Comparison of ENCODE assay signal across 35 cellular contexts in genomic region chr21:38072489-38072888, GRCh38.
"Had no signal": no experiment of that assay in that cellular context is flagged by ENCODE, and none has a peak within 500 bp of the region (broad histone marks: within the 10 kb centered on the region; RNA-seq: fewer than 3 reads in every experiment).

No MANE protein-coding gene starts in this region.

- H3K27ac ChIP-seq: KMS-11 had no signal

- H3K4me3 ChIP-seq: MG63 had no signal

- H3K4me2 ChIP-seq: KMS-11 had no signal

- H3K27me3 ChIP-seq: MG63 had no signal

- H3K36me3 ChIP-seq: MG63 had no signal

- H3K9ac ChIP-seq: KMS-11 had no signal

- DNase-seq: Karpas-422, Kasumi-1, MM.1S, MV-4-11, NCI-H1048, NCI-H1092, NCI-H1092 treated with DMSO at 0.1 percent for 48 hours, NCI-H1105, NCI-H1105 treated with DMSO at 0.1 percent for 48 hours, NCI-H1417, NCI-H1417 treated with DMSO at 0.1 percent for 48 hours, NCI-H1436, NCI-H1436 treated with DMSO at 0.1 percent for 48 hours, NCI-H146, NCI-H1694, NCI-H1694 treated with DMSO at 0.1 percent for 48 hours, NCI-H187, NCI-H187 treated with DMSO at 0.1 percent for 48 hours, NCI-H1930, NCI-H2029, NCI-H2029 treated with DMSO at 0.1 percent for 48 hours, NCI-H2081, NCI-H2081 treated with DMSO at 0.1 percent for 48 hours, NCI-H2107, NCI-H2171, NCI-H2171 treated with DMSO at 0.1 percent for 48 hours, NCI-H2227 treated with DMSO at 0.1 percent for 48 hours, NCI-H226, NCI-H345, NCI-H446, NCI-H446 treated with DMSO at 0.1 percent for 48 hours, NCI-H510A, NCI-H510A treated with DMSO at 0.1 percent for 48 hours had no signal
